In the genomic region with DNA sequence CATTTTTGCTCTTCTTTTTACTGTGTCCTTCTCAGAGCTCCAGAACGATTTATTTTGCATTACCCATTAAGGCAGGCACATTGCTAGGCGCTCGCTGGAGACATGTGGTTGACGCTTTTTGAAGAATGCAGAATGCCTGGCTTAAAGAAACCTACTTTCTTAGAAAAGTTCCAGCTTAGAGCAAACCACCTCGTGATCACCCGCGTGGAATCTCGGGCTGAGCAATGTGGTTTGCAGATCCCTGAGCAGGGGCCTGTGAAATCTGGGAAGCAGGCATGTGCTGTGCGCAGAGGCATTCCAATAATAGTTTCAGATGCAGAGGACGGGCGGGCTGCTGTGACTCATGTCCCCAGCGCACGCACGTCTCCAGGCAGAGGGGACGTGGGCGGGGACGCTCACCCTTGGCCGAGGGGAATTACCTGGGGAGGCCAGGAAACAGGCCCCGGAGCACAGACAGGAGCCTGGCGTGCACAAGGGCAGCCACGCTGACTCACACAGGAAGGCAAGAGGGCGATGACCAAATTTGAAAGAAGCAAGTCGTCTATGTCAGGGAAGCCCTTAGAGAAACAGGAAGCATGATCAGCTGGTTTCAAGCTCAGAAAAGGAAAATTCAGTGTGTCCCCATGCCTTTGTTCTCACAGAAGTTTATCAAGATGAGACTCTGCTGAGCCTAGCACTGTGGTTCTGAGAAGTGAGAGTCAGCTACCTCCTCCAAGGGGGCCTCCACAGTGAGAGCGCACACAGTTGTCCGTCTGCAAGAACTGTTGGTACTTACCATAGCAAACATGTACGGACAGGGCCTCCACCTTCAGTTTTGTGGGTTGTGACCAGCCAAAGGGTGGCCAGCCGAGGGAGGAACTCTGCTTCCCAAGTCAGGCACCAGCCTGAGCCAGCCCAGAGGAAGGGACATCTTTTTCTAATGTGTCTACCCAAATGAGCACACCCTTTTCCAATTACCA, we compare ENCODE assay signal across 8 cellular contexts.
A peak's percentile ranks its signal among the peaks of the same experiment; 100 is the strongest.
DNase-seq lines count a peak whose midpoint lies in the region; ATAC-seq and TF ChIP-seq lines count a peak whose summit lies in the region.

No MANE protein-coding gene starts in this region.

- H3K4me3 ChIP-seq in Peyer's patch (peak overlapping the region in 1 of 4 donors; percentile 7), fibroblast of villous mesenchyme (ENCODE audit: low read depth, low read length) (no peak overlapping the region), suprapubic skin (no peak overlapping the region)

- 33% methylated on average over 25 of the region's 27 CpGs for WGBS in suprapubic skin

- H3K9me3 Mint-ChIP-seq in osteocyte (ENCODE audit: unreplicated experiment), result no peaks in the 10 kb centered on the region

- DNase-seq in Peyer's patch, result peak; percentile 76 to 95 (median 90)
- DNase-seq in activated T-helper 9 cell treated with anti-CD3 and anti-CD28 coated beads, Interleukin-2, amount 50 U/mL, for 16 hours (ENCODE audit: low read depth), result peak; percentile 93
- peak; percentile 97 for DNase-seq in fibroblast of villous mesenchyme (ENCODE audit: low read depth)
- peak; percentile 94 for DNase-seq in osteocyte (ENCODE audit: extremely low spot score, unreplicated experiment)
- peak; percentile 94 for DNase-seq in suprapubic skin (ENCODE audit: low spot score in 2 of 2)
- no peak for DNase-seq in DMS79 (lab: John Stamatoyannopoulos, UW)

- no peaks in the 10 kb centered on the region for H3K9me3 ChIP-seq in Peyer's patch
- H3K9me3 ChIP-seq in suprapubic skin, result no peaks in the 10 kb centered on the region

- H3K36me3 ChIP-seq in Peyer's patch (no peaks in the 10 kb centered on the region), suprapubic skin (no peaks in the 10 kb centered on the region)

- H3K27me3 ChIP-seq in Peyer's patch, result no peaks in the 10 kb centered on the region
- H3K27me3 ChIP-seq in suprapubic skin, result no peaks in the 10 kb centered on the region

- ATAC-seq in GM18517 (IDR thresholded peaks at IDR 0.05; ENCODE audit: unreplicated experiment) (peak; percentile 98), HG02973 (IDR thresholded peaks at IDR 0.05; ENCODE audit: unreplicated experiment) (peak; percentile 96)

- no peaks in the 10 kb centered on the region for H3K27me3 Mint-ChIP-seq in osteocyte (ENCODE audit: unreplicated experiment)

- TF ChIP-seq POLR2A in Peyer's patch (IDR thresholded peaks at IDR 0.05), result no peak
- no peak for TF ChIP-seq POLR2A in suprapubic skin (IDR thresholded peaks at IDR 0.05)

- peaks cover 32% of the 10 kb centered on the region for H3K4me1 Mint-ChIP-seq in osteocyte (ENCODE audit: unreplicated experiment)

- TF ChIP-seq CTCF in Peyer's patch (IDR thresholded peaks at IDR 0.05) (no peak), fibroblast of villous mesenchyme (IDR thresholded peaks at IDR 0.05; ENCODE audit: insufficient read depth, low read depth, low read length) (no peak), osteocyte (IDR thresholded peaks at IDR 0.05) (no peak), suprapubic skin (IDR thresholded peaks at IDR 0.05) (no peak)

- H3K27ac Mint-ChIP-seq in osteocyte (ENCODE audit: unreplicated experiment), result peak overlapping the region; percentile 95

- no peak for TF ChIP-seq EP300 in suprapubic skin (IDR thresholded peaks at IDR 0.05)

- peak overlapping the region; percentile 47 for H3K4me3 Mint-ChIP-seq in osteocyte (ENCODE audit: unreplicated experiment)

- peaks cover 3 to 12% (median 11%) of the 10 kb centered on the region in 4 donors for H3K4me1 ChIP-seq in Peyer's patch
- peaks cover 29% of the 10 kb centered on the region for H3K4me1 ChIP-seq in suprapubic skin

- H3K36me3 Mint-ChIP-seq in osteocyte (ENCODE audit: unreplicated experiment), result no peaks in the 10 kb centered on the region

- H3K27ac ChIP-seq in Peyer's patch (peak overlapping the region; percentile 61 to 86 (median 75)), suprapubic skin (peak overlapping the region; percentile 77)
